26 cellular contexts compared by ENCODE assay signal in genomic region chr12:90836689-90837088, GRCh38.
DNase-seq lines count a peak whose midpoint lies in the region; ATAC-seq, FAIRE-seq and TF ChIP-seq lines count a peak whose summit lies in the region.
"Had no signal": no experiment of that assay in that cellular context is flagged by ENCODE, and none has a peak within 500 bp of the region (broad histone marks: within the 10 kb centered on the region; RNA-seq: fewer than 3 reads in every experiment).

No MANE protein-coding gene starts in this region.

- H3K27ac Mint-ChIP-seq in CD4-positive, alpha-beta memory T cell: no peak overlapping the region
- H3K27ac Mint-ChIP-seq in activated T-helper 2 cell treated with anti-CD3 and anti-CD28 coated beads, Interferon-gamma antibody, Interleukin-2, Interleukin-4, amounts not matched to agents 10 μg/mL and 5 μg/mL and 100 μg/mL, durations not matched to agents 14 hours and 24 hours and 36 hours: no peak overlapping the region
- H3K27ac Mint-ChIP-seq: activated naive CD8-positive, alpha-beta T cell treated with anti-CD3 and anti-CD28 coated beads, Interleukin-2, amount 50 U/mL, for 24 hours; CD4-positive, CD25-positive, alpha-beta regulatory T cell; dendritic cell treated with granulocyte-macrophage colony-stimulating factor and Interleukin-4, amounts not matched to agents 40 ng/mL and 50 ng/mL, for 4 days had no signal

- peaks cover 0 to 2% of the 10 kb centered on the region in 2 donors for H3K27me3 Mint-ChIP-seq in CD4-positive, alpha-beta memory T cell
- no peaks in the 10 kb centered on the region for H3K27me3 Mint-ChIP-seq in activated T-helper 2 cell treated with anti-CD3 and anti-CD28 coated beads, Interferon-gamma antibody, Interleukin-2, Interleukin-4, amounts not matched to agents 10 μg/mL and 5 μg/mL and 100 μg/mL, durations not matched to agents 14 hours and 24 hours and 36 hours (ENCODE audit: low read depth)
- H3K27me3 Mint-ChIP-seq: activated naive CD8-positive, alpha-beta T cell treated with anti-CD3 and anti-CD28 coated beads, Interleukin-2, amount 50 U/mL, for 24 hours; CD4-positive, CD25-positive, alpha-beta regulatory T cell; dendritic cell treated with granulocyte-macrophage colony-stimulating factor and Interleukin-4, amounts not matched to agents 40 ng/mL and 50 ng/mL, for 4 days had no signal

- H3K9me3 ChIP-seq in fibroblast of lung (ENCODE audit: control insufficient read depth, insufficient read depth, low read depth, low read length): no peaks in the 10 kb centered on the region
- no peaks in the 10 kb centered on the region for H3K9me3 ChIP-seq in pancreas
- no peaks in the 10 kb centered on the region for H3K9me3 ChIP-seq in CD4-positive, alpha-beta memory T cell (ENCODE audit: control insufficient read depth in 1 of 2, low read length in 2 of 2)
- H3K9me3 ChIP-seq: gastrocnemius medialis, SJSA1, thyroid gland had no signal

- no peaks in the 10 kb centered on the region for H3K79me2 ChIP-seq in fibroblast of lung (ENCODE audit: control insufficient read depth, insufficient read depth, low read length)

- H4K20me1 ChIP-seq in fibroblast of lung (ENCODE audit: control insufficient read depth, extremely low read depth, insufficient read depth, low read length): no peaks in the 10 kb centered on the region

- intact Hi-C loops in pancreas (cut with DNase I): no loop called here
- intact Hi-C loops in CD4-positive, alpha-beta memory T cell (cut with micrococcal nuclease): no loop called here
- intact Hi-C loops in activated T-helper 2 cell treated with anti-CD3 and anti-CD28 coated beads, Interferon-gamma antibody, Interleukin-2, Interleukin-4, amounts not matched to agents 10 μg/mL and 5 μg/mL and 100 μg/mL, durations not matched to agents 14 hours and 24 hours and 36 hours (cut with micrococcal nuclease): no loop called here

- H3K9ac ChIP-seq in fibroblast of lung (ENCODE audit: insufficient read depth, low read length): no peak overlapping the region

- no peak overlapping the region for H3K4me3 ChIP-seq in fibroblast of lung (replicated peaks in 1 of 4; ENCODE audit: control extremely low read depth in 1 of 4, insufficient read depth in 1 of 4, low read depth in 3 of 4, low read length in 4 of 4)
- H3K4me3 ChIP-seq in pancreas: no peak overlapping the region
- no peak overlapping the region for H3K4me3 ChIP-seq in CD4-positive, alpha-beta memory T cell (ENCODE audit: low read length in 2 of 2)
- H3K4me3 ChIP-seq: gastrocnemius medialis, K562, SJSA1, thyroid gland had no signal

- H2AFZ ChIP-seq in fibroblast of lung (ENCODE audit: low read length): peak overlapping the region; percentile 75

- no peak overlapping the region for H3K4me3 Mint-ChIP-seq in CD4-positive, alpha-beta memory T cell
- H3K4me3 Mint-ChIP-seq in activated T-helper 2 cell treated with anti-CD3 and anti-CD28 coated beads, Interferon-gamma antibody, Interleukin-2, Interleukin-4, amounts not matched to agents 10 μg/mL and 5 μg/mL and 100 μg/mL, durations not matched to agents 14 hours and 24 hours and 36 hours (ENCODE audit: low read depth): no peak overlapping the region
- H3K4me3 Mint-ChIP-seq: activated naive CD8-positive, alpha-beta T cell treated with anti-CD3 and anti-CD28 coated beads, Interleukin-2, amount 50 U/mL, for 24 hours; CD4-positive, CD25-positive, alpha-beta regulatory T cell; dendritic cell treated with granulocyte-macrophage colony-stimulating factor and Interleukin-4, amounts not matched to agents 40 ng/mL and 50 ng/mL, for 4 days had no signal

- H3K9me3 Mint-ChIP-seq in CD4-positive, alpha-beta memory T cell: no peaks in the 10 kb centered on the region
- no peaks in the 10 kb centered on the region for H3K9me3 Mint-ChIP-seq in activated T-helper 2 cell treated with anti-CD3 and anti-CD28 coated beads, Interferon-gamma antibody, Interleukin-2, Interleukin-4, amounts not matched to agents 10 μg/mL and 5 μg/mL and 100 μg/mL, durations not matched to agents 14 hours and 24 hours and 36 hours
- H3K9me3 Mint-ChIP-seq: activated naive CD8-positive, alpha-beta T cell treated with anti-CD3 and anti-CD28 coated beads, Interleukin-2, amount 50 U/mL, for 24 hours; CD4-positive, CD25-positive, alpha-beta regulatory T cell; dendritic cell treated with granulocyte-macrophage colony-stimulating factor and Interleukin-4, amounts not matched to agents 40 ng/mL and 50 ng/mL, for 4 days had no signal

- H3K36me3 ChIP-seq in fibroblast of lung (ENCODE audit: control insufficient read depth, insufficient read depth, low read length): no peaks in the 10 kb centered on the region
- H3K36me3 ChIP-seq in pancreas: no peaks in the 10 kb centered on the region
- no peaks in the 10 kb centered on the region for H3K36me3 ChIP-seq in CD4-positive, alpha-beta memory T cell (ENCODE audit: insufficient read depth, low read length)
- H3K36me3 ChIP-seq: gastrocnemius medialis, SJSA1, thyroid gland, WERI-Rb-1 had no signal

- H3K4me1 ChIP-seq in fibroblast of lung (ENCODE audit: control insufficient read depth, extremely low read depth, insufficient read depth, low read length) (no peaks in the 10 kb centered on the region), pancreas (no peaks in the 10 kb centered on the region)
- H3K4me1 ChIP-seq in CD4-positive, alpha-beta memory T cell (ENCODE audit: insufficient read depth, low read length): no peaks in the 10 kb centered on the region
- H3K4me1 ChIP-seq: SJSA1, thyroid gland had no signal

- no peak overlapping the region for H3K4me2 ChIP-seq in fibroblast of lung (ENCODE audit: extremely low read depth, insufficient read depth, low read length)

- TF ChIP-seq CTCF in fibroblast of lung (conservative IDR thresholded peaks at IDR 0.05 in 1 of 2, IDR thresholded peaks at IDR 0.05 in 1 of 2; ENCODE audit: low read depth in 1 of 2, low read length in 2 of 2) (no peak), pancreas (IDR thresholded peaks at IDR 0.05) (no peak)

- peak; percentile 95 for ATAC-seq in left lobe of liver
- ATAC-seq in pancreas: peak in 2 of 4 donors; percentile 60 to 67
- ATAC-seq in HG03045 (IDR thresholded peaks at IDR 0.05; ENCODE audit: unreplicated experiment): no peak
- ATAC-seq: activated naive CD8-positive, alpha-beta T cell treated with anti-CD3 and anti-CD28 coated beads, Interleukin-2, amount 50 U/mL, for 24 hours; gastrocnemius medialis; K562; left colon; Panc1 had no signal

- H3K27ac ChIP-seq in fibroblast of lung (ENCODE audit: insufficient read depth, low read length): no peak overlapping the region
- H3K27ac ChIP-seq in pancreas: no peak overlapping the region
- H3K27ac ChIP-seq in CD4-positive, alpha-beta memory T cell (ENCODE audit: low read depth, low read length): no peak overlapping the region
- H3K27ac ChIP-seq: gastrocnemius medialis, SJSA1, thyroid gland, WERI-Rb-1 had no signal

- peak; percentile 5 for FAIRE-seq in pancreas (lab: Jason Lieb, UNC)
- FAIRE-seq: bronchial epithelial cell, K562 had no signal

- CTCF ChIA-PET in CD4-positive, alpha-beta memory T cell (lab: Charles Lee; ENCODE audit: partially characterized antibody): no interaction called here

- H3K4me1 Mint-ChIP-seq in CD4-positive, alpha-beta memory T cell: peaks cover 0 to 8% (median under 1%) of the 10 kb centered on the region in 4 donors
- H3K4me1 Mint-ChIP-seq in activated T-helper 2 cell treated with anti-CD3 and anti-CD28 coated beads, Interferon-gamma antibody, Interleukin-2, Interleukin-4, amounts not matched to agents 10 μg/mL and 5 μg/mL and 100 μg/mL, durations not matched to agents 14 hours and 24 hours and 36 hours (ENCODE audit: low read depth): no peaks in the 10 kb centered on the region
- H3K4me1 Mint-ChIP-seq: activated naive CD8-positive, alpha-beta T cell treated with anti-CD3 and anti-CD28 coated beads, Interleukin-2, amount 50 U/mL, for 24 hours had no signal

- no peaks in the 10 kb centered on the region for H3K36me3 Mint-ChIP-seq in CD4-positive, alpha-beta memory T cell
- H3K36me3 Mint-ChIP-seq in activated T-helper 2 cell treated with anti-CD3 and anti-CD28 coated beads, Interferon-gamma antibody, Interleukin-2, Interleukin-4, amounts not matched to agents 10 μg/mL and 5 μg/mL and 100 μg/mL, durations not matched to agents 14 hours and 24 hours and 36 hours (ENCODE audit: low read depth): no peaks in the 10 kb centered on the region
- H3K36me3 Mint-ChIP-seq: CD4-positive, CD25-positive, alpha-beta regulatory T cell had no signal

- H3K27me3 ChIP-seq in fibroblast of lung (ENCODE audit: control insufficient read depth, insufficient read depth, low read length) (no peaks in the 10 kb centered on the region), pancreas (no peaks in the 10 kb centered on the region)
- H3K27me3 ChIP-seq in CD4-positive, alpha-beta memory T cell (ENCODE audit: insufficient read depth, low read length): no peaks in the 10 kb centered on the region
- H3K27me3 ChIP-seq: gastrocnemius medialis, SJSA1, thyroid gland had no signal

- POLR2A ChIA-PET in CD4-positive, alpha-beta memory T cell (lab: Charles Lee; ENCODE audit: partially characterized antibody): no interaction called here

- DNase-seq in HuH-7 (ENCODE audit: low spot score): peak; percentile 20
- peak in 1 of 2 donors; percentile 11 for DNase-seq in fibroblast of lung (ENCODE audit: low read depth in 2 of 2)
- DNase-seq in left lobe of liver (ENCODE audit: low spot score): no peak
- no peak for DNase-seq in pancreas
- no peak for DNase-seq in CD4-positive, alpha-beta memory T cell
- no peak for DNase-seq in activated T-helper 2 cell treated with anti-CD3 and anti-CD28 coated beads, Interferon-gamma antibody, Interleukin-2, Interleukin-4, amounts not matched to agents 10 μg/mL and 5 μg/mL and 100 μg/mL, durations not matched to agents 14 hours and 24 hours and 36 hours (ENCODE audit: low spot score)
- DNase-seq in glomerular visceral epithelial cell (ENCODE audit: extremely low spot score): no peak
- DNase-seq: activated CD4-positive, alpha-beta T cell treated with anti-CD3 and anti-CD28 coated beads, Interleukin-2, amount 50 U/mL, for 1 hour; activated naive CD8-positive, alpha-beta T cell treated with anti-CD3 and anti-CD28 coated beads, Interleukin-2, amount 50 U/mL, for 24 hours; CD4-positive, CD25-positive, alpha-beta regulatory T cell; DMS 273 treated with DMSO at 0.1 percent for 48 hours; gastrocnemius medialis; GDM1; left colon; NCI-H748 treated with DMSO at 0.1 percent for 48 hours; stimulated activated CD4-positive, alpha-beta T cell treated with anti-CD3 and anti-CD28 coated beads, Interleukin-1b, Interleukin-23, amount 100 ng/mL, for 48 hours; stimulated activated naive CD4-positive, alpha-beta T cell; T-helper 2 cell; thyroid gland; WERI-Rb-1 had no signal

- WGBS in pancreas, 2 donors: 28% methylated on average over 6 of the region's 6 CpGs
